In genomic region chr11:47553417-47553746, GRCh38 we compare ENCODE assay signal across 8 cellular contexts.
DNase-seq lines count a peak whose midpoint lies in the region; ATAC-seq, FAIRE-seq and TF ChIP-seq lines count a peak whose summit lies in the region.

No MANE protein-coding gene starts in this region.

- no peaks in the 10 kb centered on the region for H3K9me3 Mint-ChIP-seq in nephron

- POLR2A ChIA-PET in HEK293 (lab: Yijun Ruan, JAX): interaction anchor here (0.6 to 2.1 kb wide), 5 partner anchors 11 to 24 kb away, joined by 3 to 14 read pairs (median 3); partner anchors contain the start of gene PTPMT1

- H3K4me1 ChIP-seq in HEK293 (ENCODE audit: control insufficient read depth, insufficient read depth, low read length): no peaks in the 10 kb centered on the region
- peaks cover 14% of the 10 kb centered on the region for H3K4me1 ChIP-seq in effector memory CD4-positive, alpha-beta T cell (ENCODE audit: control insufficient read depth, insufficient read depth, low read length, poor library complexity, severe bottlenecking)

- peak; percentile 94 for DNase-seq in NCI-H526 treated with DMSO at 0.1 percent for 48 hours (lab: John Stamatoyannopoulos, UW)
- no peak for DNase-seq in effector memory CD4-positive, alpha-beta T cell
- no peak for DNase-seq in NCI-H2081 treated with DMSO at 0.1 percent for 48 hours (lab: John Stamatoyannopoulos, UW)
- DNase-seq in amniotic stem cell (lab: John Stamatoyannopoulos, UW): no peak
- DNase-seq in GM19239 (ENCODE audit: insufficient read length, low spot score): no peak

- peak overlapping the region; percentile 90 to 99 (median 96) for H3K27ac Mint-ChIP-seq in nephron

- peak overlapping the region; percentile 95 to 100 (median 99) for H3K4me3 Mint-ChIP-seq in nephron

- ATAC-seq in GM18499 (IDR thresholded peaks at IDR 0.05; ENCODE audit: insufficient read depth, unreplicated experiment): peak; percentile 25

- no peaks in the 10 kb centered on the region for H3K27me3 Mint-ChIP-seq in nephron (ENCODE audit: low read depth)

- no peaks in the 10 kb centered on the region for H3K27me3 ChIP-seq in effector memory CD4-positive, alpha-beta T cell (replicated peaks; ENCODE audit: control insufficient read depth, insufficient read depth, low read length, poor library complexity, severe bottlenecking)

- H3K36me3 ChIP-seq in HEK293 (ENCODE audit: control insufficient read depth in 2 of 2, insufficient read depth in 1 of 2, low read length in 2 of 2): peaks cover 0 to 18% of the 10 kb centered on the region in 2 experiments; a peak in 2 of 3 replicates
- H3K36me3 ChIP-seq in effector memory CD4-positive, alpha-beta T cell (ENCODE audit: control insufficient read depth, insufficient read depth, low read length): no peaks in the 10 kb centered on the region

- H3K4me3 ChIP-seq in HEK293 (ENCODE audit: low read depth, low read length): peak overlapping the region; percentile 99
- H3K4me3 ChIP-seq in effector memory CD4-positive, alpha-beta T cell (ENCODE audit: insufficient read depth, low read depth, low read length, poor library complexity, severe bottlenecking): peak overlapping the region; percentile 53

- no peak overlapping the region; the same call in 1 of the 2 replicates for H3K27ac ChIP-seq in HEK293 (ENCODE audit: extremely low read depth, low read depth, low read length)
- H3K27ac ChIP-seq in effector memory CD4-positive, alpha-beta T cell (ENCODE audit: insufficient read depth, low read length, poor library complexity, severe bottlenecking): peak overlapping the region; percentile 57

- no peak for FAIRE-seq in GM19239 (lab: Jason Lieb, UNC)

- peaks cover 10% of the 10 kb centered on the region for H3K36me3 Mint-ChIP-seq in nephron (ENCODE audit: low read depth)

- TF ChIP-seq CTCF in HEK293 (tag by site-specific recombination; IDR thresholded peaks at IDR 0.05) (no peak), nephron (IDR thresholded peaks at IDR 0.05; ENCODE audit: unreplicated experiment in 3 of 3) (peak in 2 of 3 experiments; percentile 9 to 40)

- CTCF ChIA-PET in HEK293 (lab: Yijun Ruan, JAX): interaction anchor here (0.5 to 2.0 kb wide), 18 partner anchors 9 to 743 kb away, joined by 3 to 16 read pairs (median 4); partner anchors contain the start of genes KBTBD4, NDUFS3 and PTPMT1

- H3K4me1 Mint-ChIP-seq in nephron: peaks cover 25% of the 10 kb centered on the region

- H3K9me3 ChIP-seq in HEK293 (ENCODE audit: control insufficient read depth, insufficient read depth, low read depth, low read length): no peaks in the 10 kb centered on the region
- H3K9me3 ChIP-seq in effector memory CD4-positive, alpha-beta T cell (ENCODE audit: control insufficient read depth, low read length): no peaks in the 10 kb centered on the region

TF ChIP-seq in HEK293, 187 proteins besides CTCF, POLR2A, EP300 and RAD21:
- peak; percentile 29; the same call in 1 of the 2 replicates for TF ChIP-seq ZBTB17 (tag by site-specific recombination; IDR thresholded peaks at IDR 0.05)
- peak; percentile 30; the same call in 1 of the 2 replicates for TF ChIP-seq ZBTB48 (tag by site-specific recombination; IDR thresholded peaks at IDR 0.05)
- no peak for TF ChIP-seq SP3 (tag by site-specific recombination; IDR thresholded peaks at IDR 0.05)
- TF ChIP-seq, protein P1, sequence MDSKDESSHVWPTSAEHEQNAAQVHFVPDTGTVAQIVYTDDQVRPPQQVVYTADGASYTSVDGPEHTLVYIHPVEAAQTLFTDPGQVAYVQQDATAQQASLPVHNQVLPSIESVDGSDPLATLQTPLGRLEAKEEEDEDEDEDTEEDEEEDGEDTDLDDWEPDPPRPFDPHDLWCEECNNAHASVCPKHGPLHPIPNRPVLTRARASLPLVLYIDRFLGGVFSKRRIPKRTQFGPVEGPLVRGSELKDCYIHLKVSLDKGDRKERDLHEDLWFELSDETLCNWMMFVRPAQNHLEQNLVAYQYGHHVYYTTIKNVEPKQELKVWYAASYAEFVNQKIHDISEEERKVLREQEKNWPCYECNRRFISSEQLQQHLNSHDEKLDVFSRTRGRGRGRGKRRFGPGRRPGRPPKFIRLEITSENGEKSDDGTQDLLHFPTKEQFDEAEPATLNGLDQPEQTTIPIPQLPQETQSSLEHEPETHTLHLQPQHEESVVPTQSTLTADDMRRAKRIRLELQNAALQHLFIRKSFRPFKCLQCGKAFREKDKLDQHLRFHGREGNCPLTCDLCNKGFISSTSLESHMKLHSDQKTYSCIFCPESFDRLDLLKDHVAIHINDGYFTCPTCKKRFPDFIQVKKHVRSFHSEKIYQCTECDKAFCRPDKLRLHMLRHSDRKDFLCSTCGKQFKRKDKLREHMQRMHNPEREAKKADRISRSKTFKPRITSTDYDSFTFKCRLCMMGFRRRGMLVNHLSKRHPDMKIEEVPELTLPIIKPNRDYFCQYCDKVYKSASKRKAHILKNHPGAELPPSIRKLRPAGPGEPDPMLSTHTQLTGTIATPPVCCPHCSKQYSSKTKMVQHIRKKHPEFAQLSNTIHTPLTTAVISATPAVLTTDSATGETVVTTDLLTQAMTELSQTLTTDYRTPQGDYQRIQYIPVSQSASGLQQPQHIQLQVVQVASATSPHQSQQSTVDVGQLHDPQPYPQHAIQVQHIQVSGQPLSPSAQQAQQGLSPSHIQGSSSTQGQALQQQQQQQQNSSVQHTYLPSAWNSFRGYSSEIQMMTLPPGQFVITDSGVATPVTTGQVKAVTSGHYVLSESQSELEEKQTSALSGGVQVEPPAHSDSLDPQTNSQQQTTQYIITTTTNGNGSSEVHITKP (tag by site-specific recombination; IDR thresholded peaks at IDR 0.05): peak; percentile 65
- TF ChIP-seq ZNF585B (tag by site-specific recombination; IDR thresholded peaks at IDR 0.05): no peak
- peak; percentile 72; the same call in 1 of the 2 replicates for TF ChIP-seq KLF9 (tag by site-specific recombination; IDR thresholded peaks at IDR 0.05; ENCODE audit: low read depth)
- peak; percentile 39; the same call in 1 of the 2 replicates for TF ChIP-seq ZBTB8A (tag by site-specific recombination; IDR thresholded peaks at IDR 0.05)
- TF ChIP-seq ZNF341 (tag by site-specific recombination; IDR thresholded peaks at IDR 0.05; ENCODE audit: low read depth): peak; percentile 47; the same call in 1 of the 2 replicates
- TF ChIP-seq ZXDB (tag by site-specific recombination; IDR thresholded peaks at IDR 0.05): peak; percentile 79; the same call in 1 of the 2 replicates
